In the genomic region with DNA sequence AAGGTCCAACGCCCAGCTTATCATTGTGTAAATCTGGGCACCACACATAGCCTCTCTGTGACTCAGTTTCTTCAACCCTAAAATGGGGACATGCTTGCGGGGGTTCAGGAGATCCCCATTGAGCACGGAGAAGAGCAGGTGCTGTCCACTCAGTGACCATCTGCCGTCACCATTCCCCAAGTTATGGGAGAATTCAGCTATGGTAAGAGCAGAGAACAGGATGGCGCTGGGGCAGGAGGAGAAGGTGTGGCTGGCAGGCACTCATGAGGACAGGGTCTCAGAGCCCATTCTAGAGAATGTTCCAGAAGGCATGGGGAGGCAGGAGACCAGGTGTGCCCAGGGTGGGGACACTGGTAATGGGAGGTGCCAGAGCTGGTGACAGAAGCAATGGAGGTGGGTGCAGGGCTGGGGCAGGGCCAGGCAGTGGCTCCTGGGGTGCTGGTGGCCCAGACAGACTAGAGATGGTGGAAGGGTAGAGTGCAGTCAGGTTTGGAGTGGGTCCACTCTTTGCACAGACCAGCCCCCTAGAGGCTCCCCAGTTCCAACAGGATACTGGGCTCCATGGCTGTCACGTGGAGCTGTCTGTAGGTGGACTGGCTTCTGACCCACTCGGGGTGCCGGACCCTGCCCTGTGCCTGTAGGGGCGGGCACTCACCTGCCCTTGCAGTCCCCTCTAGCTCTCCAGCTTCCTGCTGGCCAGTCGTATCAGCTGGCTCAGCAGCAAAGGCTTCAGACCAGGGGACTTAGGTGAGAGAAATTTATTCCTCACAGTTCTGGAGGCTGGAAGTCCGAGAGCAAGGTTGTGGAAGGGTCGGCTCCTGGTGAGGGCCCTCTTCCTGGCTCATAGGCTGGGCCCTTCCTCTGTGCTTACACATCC, we compare ENCODE assay signal across 1 cellular context.
TF ChIP-seq lines count a peak whose summit lies in the region.

No MANE protein-coding gene starts in this region.

TF ChIP-seq in HepG2, 621 proteins besides CTCF, POLR2A, EP300 and RAD21:
- no peak for TF ChIP-seq HNF4A (CRISPR knock-in tag; IDR thresholded peaks at IDR 0.05)
